In the genomic region with DNA sequence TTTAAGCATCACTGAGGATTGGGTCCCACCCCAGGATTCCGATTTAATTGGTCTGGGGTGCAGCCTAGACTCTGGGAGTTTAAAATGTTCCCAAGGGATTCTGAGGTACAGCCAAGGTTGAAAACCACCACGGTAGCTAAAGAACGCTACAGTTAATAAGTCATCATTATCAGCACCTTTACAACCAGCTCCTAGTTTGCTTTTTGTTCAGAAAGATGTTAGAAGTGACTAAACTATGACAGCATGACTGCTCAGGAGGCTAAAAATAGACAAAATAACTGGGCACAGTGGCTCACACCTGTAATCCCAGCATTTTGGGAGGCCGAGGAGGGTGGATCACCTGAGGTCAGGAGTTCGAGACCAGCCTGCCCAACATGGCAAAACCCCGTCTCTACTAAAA, we compare ENCODE assay signal across 1 cellular context.
TF ChIP-seq lines count a peak whose summit lies in the region.

No MANE protein-coding gene starts in this region.

TF ChIP-seq in IMR-90, 13 proteins besides CTCF, POLR2A, EP300 and RAD21:
- TF ChIP-seq MAFK (IDR thresholded peaks at IDR 0.05; ENCODE audit: low read depth, low read length), result no peak
- no peak for TF ChIP-seq SMC3 (IDR thresholded peaks at IDR 0.05; ENCODE audit: low read depth, low read length)
- no peak for TF ChIP-seq RFX5 (IDR thresholded peaks at IDR 0.05; ENCODE audit: low read depth, low read length)
- TF ChIP-seq USF2 (IDR thresholded peaks at IDR 0.05; ENCODE audit: low read depth, low read length), result no peak
- no peak for TF ChIP-seq ELK1 (IDR thresholded peaks at IDR 0.05; ENCODE audit: borderline replicate concordance, low read depth, low read length)
- TF ChIP-seq MXI1 (IDR thresholded peaks at IDR 0.05; ENCODE audit: borderline replicate concordance, low read depth, low read length), result no peak
